ENCODE assay signal across 1 cellular context in genomic region chr1:207876129-207876528, GRCh38.
TF ChIP-seq lines count a peak whose summit lies in the region.

No MANE protein-coding gene starts in this region.

TF ChIP-seq in GM12878, 131 proteins besides CTCF, POLR2A, EP300 and RAD21:
- TF ChIP-seq SP1 (IDR thresholded peaks at IDR 0.05; ENCODE audit: low read depth, low read length) (no peak), SMC3 (IDR thresholded peaks at IDR 0.05; ENCODE audit: borderline replicate concordance, low read length) (peak; percentile 19; the same call in 1 of the 2 replicates), ZNF274 (IDR thresholded peaks at IDR 0.05; ENCODE audit: insufficient read depth, insufficient read length) (no peak), SPI1 (IDR thresholded peaks at IDR 0.05; ENCODE audit: borderline replicate concordance, insufficient read depth, low read depth, low read length) (no peak), ELK1 (IDR thresholded peaks at IDR 0.05; ENCODE audit: low read depth, low read length) (no peak)
